In genomic region chr22:47814474-47814873, GRCh38 we compare ENCODE assay signal across 25 cellular contexts.
"Had no signal": no experiment of that assay in that cellular context is flagged by ENCODE, and none has a peak within 500 bp of the region (broad histone marks: within the 10 kb centered on the region; RNA-seq: fewer than 3 reads in every experiment).

No MANE protein-coding gene starts in this region.

- H3K27ac Mint-ChIP-seq: naive thymus-derived CD4-positive, alpha-beta T cell; natural killer cell treated with Interleukin-12 subunit alpha and Interleukin-12 subunit beta and Interleukin-15 and Interleukin-18, amount 100 ng/mL, for 72 hours; stimulated activated naive B cell treated with anti-CD40 and anti-IgM and Interleukin-4, amounts not matched to agents 10 μg/mL and 1 μg/mL and 100 μg/mL, for 72 hours; type B pancreatic cell had no signal

- FAIRE-seq: pancreas, small intestine had no signal

- H3K4me1 Mint-ChIP-seq: naive thymus-derived CD4-positive, alpha-beta T cell; stimulated activated naive B cell treated with anti-CD40 and anti-IgM and Interleukin-4, amounts not matched to agents 10 μg/mL and 1 μg/mL and 100 μg/mL, for 72 hours had no signal

- DNase-seq: hypothalamus; left ventricle myocardium inferior; midbrain; mucosa of descending colon; naive thymus-derived CD4-positive, alpha-beta T cell; nucleus accumbens; pancreas; posterior cingulate gyrus; retina; right cardiac atrium; sigmoid colon; small intestine; spleen; stimulated activated CD4-positive, alpha-beta T cell treated with anti-CD3 and anti-CD28 coated beads, Interleukin-4, amount 100 ng/mL, for 24 hours; stimulated activated naive B cell treated with anti-CD40 and anti-IgM and Interleukin-4, amounts not matched to agents 10 μg/mL and 1 μg/mL and 100 μg/mL, for 72 hours; stimulated activated naive CD8-positive, alpha-beta T cell treated with anti-CD3 and anti-CD28 coated beads, Interleukin-15, Interleukin-2, amounts not matched to agents 100 U/mL and 50 U/mL, for 24 hours; stomach; tibial artery had no signal

- H3K27ac ChIP-seq: left ventricle myocardium inferior, pancreas, prostate gland, sigmoid colon, spleen, stomach, suprapubic skin, thoracic aorta, tibial artery, vagina had no signal

- H3K9me3 ChIP-seq: mucosa of descending colon, pancreas, prostate gland, suprapubic skin, thoracic aorta, vagina had no signal

- H3K36me3 ChIP-seq: left ventricle myocardium inferior, pancreas, prostate gland, sigmoid colon, spleen, stomach, suprapubic skin, thoracic aorta, tibial artery, vagina had no signal

- H3K4me3 ChIP-seq: left ventricle myocardium inferior, lung, mucosa of descending colon, pancreas, prostate gland, sigmoid colon, spleen, stomach, suprapubic skin, thoracic aorta, tibial artery, vagina had no signal

- H3K4me3 Mint-ChIP-seq: naive thymus-derived CD4-positive, alpha-beta T cell; natural killer cell treated with Interleukin-12 subunit alpha and Interleukin-12 subunit beta and Interleukin-15 and Interleukin-18, amount 100 ng/mL, for 72 hours; stimulated activated naive B cell treated with anti-CD40 and anti-IgM and Interleukin-4, amounts not matched to agents 10 μg/mL and 1 μg/mL and 100 μg/mL, for 72 hours; type B pancreatic cell had no signal

- H3K27me3 ChIP-seq: pancreas, vagina had no signal

- H3K36me3 Mint-ChIP-seq: stimulated activated naive B cell treated with anti-CD40 and anti-IgM and Interleukin-4, amounts not matched to agents 10 μg/mL and 1 μg/mL and 100 μg/mL, for 72 hours; type B pancreatic cell had no signal

- ATAC-seq: mucosa of descending colon; naive thymus-derived CD4-positive, alpha-beta T cell; natural killer cell treated with Interleukin-12 subunit alpha and Interleukin-12 subunit beta and Interleukin-15 and Interleukin-18, amount 100 ng/mL, for 72 hours; pancreas; right cardiac atrium; stimulated activated naive B cell treated with anti-CD40 and anti-IgM and Interleukin-4, amounts not matched to agents 10 μg/mL and 1 μg/mL and 100 μg/mL, for 72 hours; stimulated activated naive CD8-positive, alpha-beta T cell treated with anti-CD3 and anti-CD28 coated beads, Interleukin-15, Interleukin-2, amounts not matched to agents 100 U/mL and 50 U/mL, for 24 hours had no signal

- H3K4me1 ChIP-seq: left ventricle myocardium inferior, pancreas, prostate gland, sigmoid colon, spleen, stomach, suprapubic skin, tibial artery, vagina had no signal
